ENCODE assay signal across 1 cellular context in genomic region chr15:51318382-51319150, GRCh38.
TF ChIP-seq lines count a peak whose summit lies in the region.

No MANE protein-coding gene starts in this region.

TF ChIP-seq in HepG2, 621 proteins besides CTCF, POLR2A, EP300 and RAD21 (continued from another document):
- TF ChIP-seq TFDP2 (CRISPR knock-in tag; IDR thresholded peaks at IDR 0.05) (peak; percentile 33; the same call in 1 of the 2 replicates), JDP2 (CRISPR knock-in tag; IDR thresholded peaks at IDR 0.05; ENCODE audit: borderline replicate concordance) (no peak), GATA4 (IDR thresholded peaks at IDR 0.05; ENCODE audit: borderline replicate concordance, low read depth) (no peak), JUND (CRISPR knock-in tag; IDR thresholded peaks at IDR 0.05) (peak; percentile 67; the same call in 1 of the 2 replicates), NR2C2 (CRISPR knock-in tag; IDR thresholded peaks at IDR 0.05; ENCODE audit: borderline replicate concordance) (peak; percentile 72), RXRA (CRISPR knock-in tag; IDR thresholded peaks at IDR 0.05) (peak; percentile 74)
- TF ChIP-seq, protein P1, sequence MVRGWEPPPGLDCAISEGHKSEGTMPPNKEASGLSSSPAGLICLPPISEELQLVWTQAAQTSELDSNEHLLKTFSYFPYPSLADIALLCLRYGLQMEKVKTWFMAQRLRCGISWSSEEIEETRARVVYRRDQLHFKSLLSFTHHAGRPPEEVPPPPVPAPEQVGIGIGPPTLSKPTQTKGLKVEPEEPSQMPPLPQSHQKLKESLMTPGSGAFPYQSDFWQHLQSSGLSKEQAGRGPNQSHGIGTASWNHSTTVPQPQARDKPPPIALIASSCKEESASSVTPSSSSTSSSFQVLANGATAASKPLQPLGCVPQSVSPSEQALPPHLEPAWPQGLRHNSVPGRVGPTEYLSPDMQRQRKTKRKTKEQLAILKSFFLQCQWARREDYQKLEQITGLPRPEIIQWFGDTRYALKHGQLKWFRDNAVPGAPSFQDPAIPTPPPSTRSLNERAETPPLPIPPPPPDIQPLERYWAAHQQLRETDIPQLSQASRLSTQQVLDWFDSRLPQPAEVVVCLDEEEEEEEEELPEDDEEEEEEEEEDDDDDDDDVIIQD (CRISPR knock-in tag; IDR thresholded peaks at IDR 0.05; ENCODE audit: low read depth): peak; percentile 68
- TF ChIP-seq, protein P2, sequence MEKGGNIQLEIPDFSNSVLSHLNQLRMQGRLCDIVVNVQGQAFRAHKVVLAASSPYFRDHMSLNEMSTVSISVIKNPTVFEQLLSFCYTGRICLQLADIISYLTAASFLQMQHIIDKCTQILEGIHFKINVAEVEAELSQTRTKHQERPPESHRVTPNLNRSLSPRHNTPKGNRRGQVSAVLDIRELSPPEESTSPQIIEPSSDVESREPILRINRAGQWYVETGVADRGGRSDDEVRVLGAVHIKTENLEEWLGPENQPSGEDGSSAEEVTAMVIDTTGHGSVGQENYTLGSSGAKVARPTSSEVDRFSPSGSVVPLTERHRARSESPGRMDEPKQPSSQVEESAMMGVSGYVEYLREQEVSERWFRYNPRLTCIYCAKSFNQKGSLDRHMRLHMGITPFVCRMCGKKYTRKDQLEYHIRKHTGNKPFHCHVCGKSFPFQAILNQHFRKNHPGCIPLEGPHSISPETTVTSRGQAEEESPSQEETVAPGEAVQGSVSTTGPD (CRISPR knock-in tag; IDR thresholded peaks at IDR 0.05): 0 out of 2 replicates have a peak, but pooled peaks have one; percentile 37
